In the genomic region with DNA sequence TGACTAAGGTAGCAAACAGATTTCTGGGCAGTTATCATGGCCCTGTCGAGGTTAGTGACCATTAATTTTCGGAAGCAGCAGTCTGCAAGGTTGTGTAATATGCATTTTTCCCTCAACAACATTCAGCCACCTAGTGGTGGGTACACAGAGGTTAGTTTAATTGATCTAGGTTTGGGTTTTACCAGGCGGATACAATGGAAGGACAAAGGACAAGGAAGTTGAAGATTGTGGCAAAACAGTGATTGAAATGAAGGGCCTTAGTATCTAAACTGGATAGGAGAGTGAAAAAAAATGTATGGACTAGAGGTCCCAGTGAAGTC, we compare ENCODE assay signal across 10 cellular contexts. TPM values are rescaled to one million over a fixed set of nuclear protein-coding genes. Genes with fewer than 3 reads are reported as not detected.
DNase-seq lines count a peak whose midpoint lies in the region; ATAC-seq and TF ChIP-seq lines count a peak whose summit lies in the region.
"Had no signal": no experiment of that assay in that cellular context is flagged by ENCODE, and none has a peak within 500 bp of the region (broad histone marks: within the 10 kb centered on the region; RNA-seq: fewer than 3 reads in every experiment).

No MANE protein-coding gene starts in this region.

- ATAC-seq in IMR-90 (ENCODE audit: low read depth) (no peak), GM18519 (IDR thresholded peaks at IDR 0.05; ENCODE audit: low FRiP score, unreplicated experiment) (no peak), GM18502 (IDR thresholded peaks at IDR 0.05; ENCODE audit: poor library complexity, unreplicated experiment) (no peak)
- ATAC-seq: naive thymus-derived CD4-positive, alpha-beta T cell had no signal

- intact Hi-C loops in IMR-90 (cut with micrococcal nuclease) = no loop called here

- H2BK20ac ChIP-seq in IMR-90 (ENCODE audit: low read depth, low read length) = peak overlapping the region; percentile 29; the same call in 1 of the 2 replicates

- no peak overlapping the region for H2AK5ac ChIP-seq in IMR-90 (ENCODE audit: low read depth, low read length)
- no peak overlapping the region for H2AK5ac ChIP-seq in mesenchymal stem cell (ENCODE audit: low read length, severe bottlenecking)

- no peak overlapping the region for H2BK120ac ChIP-seq in IMR-90 (ENCODE audit: low read depth, low read length)
- no peak overlapping the region for H2BK120ac ChIP-seq in mesenchymal stem cell (ENCODE audit: low read depth, low read length)

- BruUV-seq in IMR-90 (replicated peaks; lab: Mats Ljungman, UMichigan) = no TSS peak

- H4K91ac ChIP-seq in IMR-90 (ENCODE audit: insufficient read depth, low read depth, low read length) = no peak overlapping the region
- H4K91ac ChIP-seq in mesenchymal stem cell (ENCODE audit: low read length) = no peak overlapping the region

- H3K27me3 ChIP-seq in IMR-90 (ENCODE audit: control insufficient read depth, insufficient read depth, low read length) = no peaks in the 10 kb centered on the region
- no peaks in the 10 kb centered on the region for H3K27me3 ChIP-seq in adipocyte (replicated peaks; ENCODE audit: control insufficient read depth, insufficient read depth, low read length)
- H3K27me3 ChIP-seq in mesenchymal stem cell (ENCODE audit: control insufficient read depth in 1 of 2, insufficient read depth in 1 of 2, low read length in 2 of 2) = no peaks in the 10 kb centered on the region

- no peak overlapping the region for H3K18ac ChIP-seq in IMR-90 (ENCODE audit: low read depth, low read length)
- H3K18ac ChIP-seq in mesenchymal stem cell (ENCODE audit: low read depth in 1 of 2, low read length in 2 of 2) = no peak overlapping the region

- H3K56ac ChIP-seq in IMR-90 (ENCODE audit: extremely low read depth, insufficient read depth, low read length) = no peak overlapping the region

- no peak overlapping the region for H3K4me3 ChIP-seq in IMR-90 (ENCODE audit: insufficient read depth, low read depth, low read length)
- H3K4me3 ChIP-seq in adipocyte (ENCODE audit: low read length) = peak overlapping the region; percentile 27
- H3K4me3 ChIP-seq in mesenchymal stem cell (ENCODE audit: insufficient read depth in 1 of 2, low read depth in 1 of 2, low read length in 2 of 2) = no peak overlapping the region
- H3K4me3 ChIP-seq: SK-N-MC had no signal

- peaks cover 5 to 10% of the 10 kb centered on the region in 2 experiments; a peak in 3 of 4 replicates for H3K79me1 ChIP-seq in IMR-90 (ENCODE audit: low read depth in 1 of 2, low read length in 2 of 2)
- H3K79me1 ChIP-seq in mesenchymal stem cell (replicated peaks; ENCODE audit: low read length, poor library complexity, severe bottlenecking) = peaks cover 27% of the 10 kb centered on the region

- H3K4me1 ChIP-seq in IMR-90 (ENCODE audit: control insufficient read depth, insufficient read depth, low read length) = peaks cover 6% of the 10 kb centered on the region
- peaks cover 52% of the 10 kb centered on the region for H3K4me1 ChIP-seq in adipocyte (ENCODE audit: control insufficient read depth, insufficient read depth, low read length)
- H3K4me1 ChIP-seq in mesenchymal stem cell (ENCODE audit: control insufficient read depth, insufficient read depth, low read depth, low read length) = peaks cover 17% of the 10 kb centered on the region

- dilution Hi-C loops in IMR-90 (cut with HindIII; ENCODE audit: low sequenced_read_pairs, unreplicated experiment) = no loop called here

- in situ Hi-C loops in IMR-90 (cut with MboI; ENCODE audit: low sequenced_read_pairs) = no loop called here

- H2AK9ac ChIP-seq in IMR-90 (replicated peaks; ENCODE audit: low read depth, low read length, poor library complexity) = no peak overlapping the region

- H3K9ac ChIP-seq in IMR-90 (ENCODE audit: low read depth, low read length) = no peak overlapping the region
- H3K9ac ChIP-seq in adipocyte (ENCODE audit: low read length) = peak overlapping the region; percentile 43
- H3K9ac ChIP-seq in mesenchymal stem cell (ENCODE audit: low read length) = peak overlapping the region; percentile 26

- 0 out of 3 replicates have a peak overlapping the region, but pooled peaks have one; percentile 46 for H2BK15ac ChIP-seq in IMR-90 (ENCODE audit: low read depth, low read length)
- H2BK15ac ChIP-seq in mesenchymal stem cell (ENCODE audit: low read depth, poor library complexity, severe bottlenecking) = no peak overlapping the region

- peak; percentile 48 for TF ChIP-seq CTCF in IMR-90 (conservative IDR thresholded peaks at IDR 0.05; ENCODE audit: low read depth, low read length)

- H3K27ac ChIP-seq in IMR-90 (ENCODE audit: insufficient read depth, low read length) (no peak overlapping the region), mesenchymal stem cell (ENCODE audit: low read length, poor library complexity, severe bottlenecking) (no peak overlapping the region)
- H3K27ac ChIP-seq: SK-N-MC had no signal

- WGBS in IMR-90 (ENCODE audit: extremely low coverage in 2 of 2, insufficient read length in 1 of 2), 2 experiments = 80% methylated on average over 1 of the region's 3 CpGs; no CpG with 5 or more reads in 1 of the 2 experiments
- 39% methylated on average over 3 of the region's 3 CpGs for WGBS in mesenchymal stem cell

- H4K5ac ChIP-seq in IMR-90 (ENCODE audit: low read depth, low read length) = no peak overlapping the region; the same call in 1 of the 2 replicates

- peak; percentile 21; the same call in 1 of the 2 replicates for TF ChIP-seq RAD21 in IMR-90 (IDR thresholded peaks at IDR 0.05; ENCODE audit: low read length)

- H3K9me3 ChIP-seq in IMR-90 (ENCODE audit: control insufficient read depth, insufficient read depth, low read length) = no peaks in the 10 kb centered on the region
- H3K9me3 ChIP-seq in adipocyte (ENCODE audit: control insufficient read depth, low read length) = no peaks in the 10 kb centered on the region
- H3K9me3 ChIP-seq in mesenchymal stem cell (ENCODE audit: control insufficient read depth, low read length) = no peaks in the 10 kb centered on the region

- H4K20me1 ChIP-seq in IMR-90 (ENCODE audit: insufficient read depth, low read length) = no peaks in the 10 kb centered on the region

- no peak for TF ChIP-seq POLR2A in IMR-90 (IDR thresholded peaks at IDR 0.05; ENCODE audit: low read depth, low read length)

- CTCF ChIA-PET in IMR-90 (lab: Yijun Ruan, JAX) = no interaction called here

- H3K23ac ChIP-seq in IMR-90 (ENCODE audit: low read depth, low read length) (no peak overlapping the region), mesenchymal stem cell (ENCODE audit: low read length in 2 of 2) (peak overlapping the region in 1 of 2 experiments; percentile 19)

- H3K4ac ChIP-seq in IMR-90 (ENCODE audit: low read depth, low read length) = no peak overlapping the region
- no peak overlapping the region for H3K4ac ChIP-seq in mesenchymal stem cell (ENCODE audit: low read depth in 1 of 2, low read length in 2 of 2)

- peak; percentile 17 for DNase-seq in DMS53 treated with DMSO at 0.1 percent for 48 hours (lab: John Stamatoyannopoulos, UW; ENCODE audit: unreplicated experiment)
- DNase-seq in IMR-90 = peak; percentile 53
- peak; percentile 42 for DNase-seq in adipocyte (ENCODE audit: low read depth)
- DNase-seq in mesenchymal stem cell = peak; percentile 69
- DNase-seq in activated CD4-positive, CD25-positive, alpha-beta regulatory T cell treated with anti-CD3 and anti-CD28 coated beads, Interleukin-2, amount 50 U/mL, for 72 hours = no peak
- DNase-seq in COLO829 (ENCODE audit: low spot score) = no peak

- H2BK5ac ChIP-seq in IMR-90 (ENCODE audit: low read depth, low read length, poor library complexity, severe bottlenecking) = no peak overlapping the region
- H2BK5ac ChIP-seq in mesenchymal stem cell (ENCODE audit: low read depth, low read length, poor library complexity, severe bottlenecking) = no peak overlapping the region

- H2AFZ ChIP-seq in IMR-90 (replicated peaks; ENCODE audit: low read length, poor library complexity) (no peak overlapping the region), mesenchymal stem cell (ENCODE audit: low read depth, low read length) (no peak overlapping the region)

- peak overlapping the region in 1 of 2 experiments; percentile 28; a peak in 1 of 4 replicates for H4K8ac ChIP-seq in IMR-90 (ENCODE audit: low read depth in 2 of 2, low read length in 2 of 2)
- no peak overlapping the region for H4K8ac ChIP-seq in mesenchymal stem cell (ENCODE audit: low read length)

- H3K4me2 ChIP-seq in IMR-90 (ENCODE audit: low read depth, low read length) (no peak overlapping the region), mesenchymal stem cell (ENCODE audit: low read length, poor library complexity, severe bottlenecking) (no peak overlapping the region)

- H3K9me1 ChIP-seq in IMR-90 (ENCODE audit: insufficient read depth, low read length) = peaks cover 6% of the 10 kb centered on the region

- H3K36me3 ChIP-seq in IMR-90 (ENCODE audit: control insufficient read depth, insufficient read depth, low read length) (no peaks in the 10 kb centered on the region), adipocyte (ENCODE audit: control insufficient read depth, insufficient read depth, low read length, severe bottlenecking) (no peaks in the 10 kb centered on the region), mesenchymal stem cell (ENCODE audit: control insufficient read depth in 1 of 2, insufficient read depth in 2 of 2, low read depth in 1 of 2, low read length in 2 of 2) (peaks cover 0 to 8% of the 10 kb centered on the region in 2 experiments)

- POLR2A ChIA-PET in IMR-90 (lab: Charles Lee; ENCODE audit: unreplicated experiment) = no interaction called here

- no peak overlapping the region for H2BK12ac ChIP-seq in mesenchymal stem cell (ENCODE audit: low read length in 2 of 2)

- H3K14ac ChIP-seq in IMR-90 (replicated peaks; ENCODE audit: low read depth, low read length) = no peak overlapping the region
- H3K14ac ChIP-seq in mesenchymal stem cell (ENCODE audit: low read length in 2 of 2) = no peak overlapping the region

TF ChIP-seq in IMR-90, 13 proteins besides CTCF, POLR2A, EP300 and RAD21 (continues in another document):
- no peak for TF ChIP-seq MXI1 (IDR thresholded peaks at IDR 0.05; ENCODE audit: borderline replicate concordance, low read depth, low read length)

RNA-seq across cellular contexts. Expression of a gene that starts 2.6 kb away (rescaled TPM):
- total RNA-seq in IMR-90 (2012; rRNA removed) = 0.28 and 0.36 TPM in 2 replicates
- 0.72 and 1.1 TPM in 2 replicates for polyA plus RNA-seq in IMR-90 (2012; rRNA removed)
- polyA plus RNA-seq in IMR-90 (2012; cell fraction: cytosol; rRNA removed) = 0.33 TPM in 1 of 2 replicates, not detected in the other
- polyA plus RNA-seq in IMR-90 (2012; cell fraction: nucleus; rRNA removed; ENCODE audit: low replicate concordance) = 15.3 and 21.0 TPM in 2 replicates
- 0.76 TPM for polyA plus RNA-seq in mesenchymal stem cell (2013, experiment 1 of 2)
- 0.63 TPM for polyA plus RNA-seq in mesenchymal stem cell (2013, experiment 2 of 2)

RNA-seq across cellular contexts. Expression of a gene that starts 2.9 kb away (rescaled TPM):
- 2.2 and 2.7 TPM in 2 replicates for total RNA-seq in IMR-90 (2012; rRNA removed)
- 6.3 and 8.1 TPM in 2 replicates for polyA plus RNA-seq in IMR-90 (2012; rRNA removed)
- 6.7 and 9.4 TPM in 2 replicates for polyA plus RNA-seq in IMR-90 (2012; cell fraction: cytosol; rRNA removed)
- polyA plus RNA-seq in IMR-90 (2012; cell fraction: nucleus; rRNA removed; ENCODE audit: low replicate concordance) = 3.1 and 5.5 TPM in 2 replicates
- 17.9 TPM for polyA plus RNA-seq in mesenchymal stem cell (2013, experiment 1 of 2)
- polyA plus RNA-seq in mesenchymal stem cell (2013, experiment 2 of 2) = 18.1 TPM

RNA-seq across cellular contexts. Expression of a gene that starts 53.8 kb away (rescaled TPM):
- not detected in 2 replicates for total RNA-seq in IMR-90 (2012; rRNA removed)
- not detected in 2 replicates for polyA plus RNA-seq in IMR-90 (2012; rRNA removed)
- not detected in 2 replicates for polyA plus RNA-seq in IMR-90 (2012; cell fraction: cytosol; rRNA removed)
- not detected in 2 replicates for polyA plus RNA-seq in IMR-90 (2012; cell fraction: nucleus; rRNA removed; ENCODE audit: low replicate concordance)
- not detected for polyA plus RNA-seq in mesenchymal stem cell (2013, experiment 1 of 2)
- not detected for polyA plus RNA-seq in mesenchymal stem cell (2013, experiment 2 of 2)
- total RNA-seq: naive thymus-derived CD4-positive, alpha-beta T cell had no signal
- polyA plus RNA-seq: naive thymus-derived CD4-positive, alpha-beta T cell had no signal

Comparison
In these comparisons a context has a peak if more than half of its experiments do, and no peak if none do; other contexts are left out.
1. DNase-seq: peak in DMS53 treated with DMSO at 0.1 percent for 48 hours (single experiment), IMR-90 (single experiment), adipocyte (single experiment) and mesenchymal stem cell (single experiment); none in activated CD4-positive, CD25-positive, alpha-beta regulatory T cell treated with anti-CD3 and anti-CD28 coated beads, Interleukin-2, amount 50 U/mL, for 72 hours (single experiment) and COLO829 (single experiment).